In genomic region chr17:65556014-65556909, GRCh38 we compare ENCODE assay signal across 8 cellular contexts. TPM values are rescaled to one million over a fixed set of nuclear protein-coding genes. Genes with fewer than 3 reads are reported as not detected.
A peak's percentile ranks its signal among the peaks of the same experiment; 100 is the strongest.
DNase-seq lines count a peak whose midpoint lies in the region; ATAC-seq and TF ChIP-seq lines count a peak whose summit lies in the region.

No MANE protein-coding gene starts in this region.

- peak; percentile 31 to 42 for ATAC-seq in activated T-cell treated with anti-CD3 and anti-CD28 coated beads, Interleukin-2, amount 50 U/mL, for 4 hours
- no peak for ATAC-seq in HG02885 (IDR thresholded peaks at IDR 0.05; ENCODE audit: poor library complexity, unreplicated experiment)

- TF ChIP-seq CTCF in neural progenitor cell (IDR thresholded peaks at IDR 0.05) = peak; percentile 92

- H3K4me1 ChIP-seq in neural progenitor cell = peaks cover 17% of the 10 kb centered on the region
- H3K4me1 ChIP-seq in stomach smooth muscle (ENCODE audit: control insufficient read depth, insufficient read depth, low read length) = peaks cover 34% of the 10 kb centered on the region

- peaks cover 6% of the 10 kb centered on the region for H3K27me3 ChIP-seq in neural progenitor cell
- no peaks in the 10 kb centered on the region for H3K27me3 ChIP-seq in stomach smooth muscle (ENCODE audit: control insufficient read depth in 1 of 2, insufficient read depth in 2 of 2, low read length in 2 of 2)

- no peaks in the 10 kb centered on the region for H3K27me3 Mint-ChIP-seq in activated T-cell treated with anti-CD3 and anti-CD28 coated beads, Interleukin-2, amount 50 U/mL, for 4 hours (ENCODE audit: low read depth)
- H3K27me3 Mint-ChIP-seq in neural progenitor cell (ENCODE audit: insufficient read depth, low read depth) = peaks cover 7% of the 10 kb centered on the region

- H3K36me3 ChIP-seq in neural progenitor cell = no peaks in the 10 kb centered on the region
- peaks cover 0 to 7% of the 10 kb centered on the region in 2 donors for H3K36me3 ChIP-seq in stomach smooth muscle (ENCODE audit: control insufficient read depth in 2 of 2, insufficient read depth in 2 of 2, low read length in 2 of 2)

- peaks cover 2% of the 10 kb centered on the region for H3K36me3 Mint-ChIP-seq in activated T-cell treated with anti-CD3 and anti-CD28 coated beads, Interleukin-2, amount 50 U/mL, for 4 hours (ENCODE audit: insufficient read depth)
- peaks cover 22% of the 10 kb centered on the region for H3K36me3 Mint-ChIP-seq in neural progenitor cell

- no peak overlapping the region for H2AFZ ChIP-seq in neural progenitor cell (replicated peaks)

- peaks cover 3% of the 10 kb centered on the region for H3F3A ChIP-seq in neural progenitor cell (ENCODE audit: low read depth)

- peaks cover 26% of the 10 kb centered on the region for H3K4me1 Mint-ChIP-seq in activated T-cell treated with anti-CD3 and anti-CD28 coated beads, Interleukin-2, amount 50 U/mL, for 4 hours (ENCODE audit: low read depth)
- H3K4me1 Mint-ChIP-seq in neural progenitor cell = peaks cover 20% of the 10 kb centered on the region

- H3K27ac ChIP-seq in neural progenitor cell = no peak overlapping the region
- peak overlapping the region; percentile 64 for H3K27ac ChIP-seq in stomach smooth muscle (ENCODE audit: low read length)

- H3K9ac ChIP-seq in neural progenitor cell = no peak overlapping the region
- H3K9ac ChIP-seq in stomach smooth muscle (ENCODE audit: low read length in 2 of 2) = peak overlapping the region in 1 of 2 donors; percentile 13

- no peaks in the 10 kb centered on the region for H3K9me3 Mint-ChIP-seq in activated T-cell treated with anti-CD3 and anti-CD28 coated beads, Interleukin-2, amount 50 U/mL, for 4 hours
- no peaks in the 10 kb centered on the region for H3K9me3 Mint-ChIP-seq in neural progenitor cell

- H3K79me2 ChIP-seq in neural progenitor cell (ENCODE audit: low read depth) = no peaks in the 10 kb centered on the region

- H3K27ac Mint-ChIP-seq in neural progenitor cell = no peak overlapping the region

- no peak overlapping the region for H3K4me3 Mint-ChIP-seq in activated T-cell treated with anti-CD3 and anti-CD28 coated beads, Interleukin-2, amount 50 U/mL, for 4 hours
- no peak overlapping the region for H3K4me3 Mint-ChIP-seq in neural progenitor cell

- H3K4me3 ChIP-seq in neural progenitor cell = peak overlapping the region; percentile 25
- H3K4me3 ChIP-seq in stomach smooth muscle (ENCODE audit: low read length in 2 of 2) = peak overlapping the region in 1 of 2 donors; percentile 12

- DNase-seq in DMS 273 (lab: John Stamatoyannopoulos, UW; ENCODE audit: unreplicated experiment) = peak; percentile 88
- peak; percentile 79 for DNase-seq in HEK293T (ENCODE audit: extremely low spot score)
- peak; percentile 0 to 24 for DNase-seq in NOMO-1 (lab: John Stamatoyannopoulos, UW; ENCODE audit: unreplicated experiment in 2 of 2)
- peak; percentile 93 for DNase-seq in activated T-cell treated with anti-CD3 and anti-CD28 coated beads, Interleukin-2, amount 50 U/mL, for 4 hours
- DNase-seq in fibroblast of peridontal ligament (ENCODE audit: extremely low read depth) = peak; percentile 45
- DNase-seq in neural progenitor cell (ENCODE audit: low spot score) = peak; percentile 90

- no peaks in the 10 kb centered on the region for H4K20me1 ChIP-seq in neural progenitor cell (ENCODE audit: low read depth)

- H3K9me3 ChIP-seq in neural progenitor cell (ENCODE audit: low read depth) (no peaks in the 10 kb centered on the region), stomach smooth muscle (ENCODE audit: control insufficient read depth in 2 of 2, low read length in 2 of 2) (no peaks in the 10 kb centered on the region)

- POLR2A ChIA-PET in HEK293T (lab: Yijun Ruan, JAX) = no interaction called here

- peak overlapping the region; percentile 91 for H3K4me2 ChIP-seq in neural progenitor cell

- CTCF ChIA-PET in HEK293T (lab: Yijun Ruan, JAX) = interaction anchor here (1.0 to 1.1 kb wide), 3 partner anchors 13 to 325 kb away, joined by 3 read pairs; no protein-coding TSS in a partner anchor

TF ChIP-seq in HEK293T, 16 proteins besides CTCF, POLR2A, EP300 and RAD21:
- no peak for TF ChIP-seq BHLHE40 (IDR thresholded peaks at IDR 0.05; ENCODE audit: borderline replicate concordance)
- TF ChIP-seq SP1 (IDR thresholded peaks at IDR 0.05) = no peak
- no peak for TF ChIP-seq HDGF (IDR thresholded peaks at IDR 0.05; ENCODE audit: borderline replicate concordance)
- TF ChIP-seq FOXK2 (IDR thresholded peaks at IDR 0.05) = no peak
- peak; percentile 88 for TF ChIP-seq PKNOX1 (IDR thresholded peaks at IDR 0.05)

RNA-seq across cellular contexts. Expression of gene AXIN2, which starts 5.2 kb away (rescaled TPM):
- 10 to 100 TPM in 2 of 3 donors, 1 to 10 TPM in 1; 8.4 to 13.4 (median 11.9) TPM for total RNA-seq in activated T-cell treated with anti-CD3 and anti-CD28 coated beads, Interleukin-2, amount 50 U/mL, for 4 hours
- 21.8 and 22.0 TPM in 2 replicates for total RNA-seq in neural progenitor cell (ENCODE audit: low replicate concordance)

Comparison
In these comparisons a context has a peak if more than half of its experiments do, and no peak if none do; other contexts are left out.
1. DNase-seq: peak in every context shown above with its lines; median percentile 93 in activated T-cell treated with anti-CD3 and anti-CD28 coated beads, Interleukin-2, amount 50 U/mL, for 4 hours; 90 in neural progenitor cell; 88 in DMS 273; 79 in HEK293T; 45 in fibroblast of peridontal ligament; 12 in NOMO-1.